ENCODE assay signal across 1 cellular context in the genomic region with DNA sequence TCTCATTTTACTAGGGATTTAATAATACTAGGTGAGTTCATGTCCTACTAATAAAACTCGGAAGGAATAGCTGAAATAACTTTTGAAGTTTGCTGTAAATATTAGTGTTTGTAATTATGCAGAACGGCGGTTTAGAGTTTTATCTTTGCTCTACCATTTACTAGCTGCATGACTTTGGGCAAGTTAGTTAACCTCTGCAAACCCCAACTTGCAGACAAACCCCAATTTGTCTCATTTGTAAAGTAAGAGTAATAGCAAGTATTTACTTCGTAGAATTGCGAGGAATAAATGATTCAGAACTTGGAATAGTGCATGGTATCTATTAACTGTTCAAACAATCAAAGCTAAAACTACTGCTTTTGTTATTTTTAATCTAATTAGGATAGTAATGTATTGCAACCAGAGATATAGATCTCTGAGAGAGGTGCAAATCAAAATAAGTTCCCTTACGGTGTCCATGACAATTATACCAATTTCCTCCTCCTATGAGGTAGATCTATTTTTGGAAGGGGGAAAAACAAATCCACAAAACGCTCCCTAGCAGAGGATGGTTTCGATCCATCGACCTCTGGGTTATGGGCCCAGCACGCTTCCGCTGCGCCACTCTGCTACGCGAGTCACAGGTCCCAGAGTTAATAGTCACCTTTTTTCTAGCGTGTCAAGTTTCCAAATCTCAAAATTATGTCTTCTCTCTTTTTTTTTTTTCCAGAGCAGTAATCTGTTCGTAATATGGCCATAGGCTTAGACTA.
TF ChIP-seq lines count a peak whose summit lies in the region.

No MANE protein-coding gene starts in this region.

TF ChIP-seq in HepG2, 621 proteins besides CTCF, POLR2A, EP300 and RAD21 (continued from another document and continues in another):
- TF ChIP-seq, protein P1, sequence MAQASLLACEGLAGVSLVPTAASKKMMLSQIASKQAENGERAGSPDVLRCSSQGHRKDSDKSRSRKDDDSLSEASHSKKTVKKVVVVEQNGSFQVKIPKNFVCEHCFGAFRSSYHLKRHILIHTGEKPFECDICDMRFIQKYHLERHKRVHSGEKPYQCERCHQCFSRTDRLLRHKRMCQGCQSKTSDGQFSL (CRISPR knock-in tag; IDR thresholded peaks at IDR 0.05): no peak
- TF ChIP-seq HNF4G (IDR thresholded peaks at IDR 0.05; ENCODE audit: borderline replicate concordance, low read depth, low read length) (no peak), HNF4G (CRISPR knock-in tag; IDR thresholded peaks at IDR 0.05; ENCODE audit: borderline replicate concordance, low read depth) (no peak), ZBTB26 (CRISPR knock-in tag; IDR thresholded peaks at IDR 0.05; ENCODE audit: borderline replicate concordance) (peak; percentile 75; the same call in 1 of the 2 replicates), ISL2 (CRISPR knock-in tag; IDR thresholded peaks at IDR 0.05) (no peak), KDM5B (CRISPR knock-in tag; IDR thresholded peaks at IDR 0.05; ENCODE audit: borderline replicate concordance) (no peak), SP1 (IDR thresholded peaks at IDR 0.05) (no peak), SP1 (CRISPR knock-in tag; IDR thresholded peaks at IDR 0.05) (peak; percentile 45; the same call in 1 of the 2 replicates), PHB2 (IDR thresholded peaks at IDR 0.05; ENCODE audit: partially characterized antibody) (no peak), HMG20B (CRISPR knock-in tag; conservative IDR thresholded peaks at IDR 0.05) (0 out of 2 replicates have a peak, but pooled peaks have one; percentile 68), ZNF446 (CRISPR knock-in tag; IDR thresholded peaks at IDR 0.05) (no peak), MED13 (CRISPR knock-in tag; IDR thresholded peaks at IDR 0.05) (no peak), TRIM24 (CRISPR knock-in tag; IDR thresholded peaks at IDR 0.05) (no peak), HOXD1 (CRISPR knock-in tag; IDR thresholded peaks at IDR 0.05) (no peak), ZNF780A (CRISPR knock-in tag; IDR thresholded peaks at IDR 0.05) (no peak), ZNF317 (CRISPR knock-in tag; IDR thresholded peaks at IDR 0.05) (peak; percentile 46; the same call in 1 of the 2 replicates), ZFP36 (IDR thresholded peaks at IDR 0.05; ENCODE audit: borderline replicate concordance, low read depth, low read length, partially characterized antibody) (no peak), ZNF761 (CRISPR knock-in tag; conservative IDR thresholded peaks at IDR 0.05) (no peak), ZNF350 (CRISPR knock-in tag; IDR thresholded peaks at IDR 0.05; ENCODE audit: borderline replicate concordance, low read depth) (peak; percentile 63; the same call in 1 of the 2 replicates), ZNF547 (CRISPR knock-in tag; IDR thresholded peaks at IDR 0.05) (no peak), HDAC6 (IDR thresholded peaks at IDR 0.05; ENCODE audit: low read depth, low read length) (no peak), SAFB2 (CRISPR knock-in tag; IDR thresholded peaks at IDR 0.05; ENCODE audit: borderline replicate concordance, low read depth) (no peak), ZNF549 (CRISPR knock-in tag; IDR thresholded peaks at IDR 0.05) (no peak), BRCA1 (CRISPR knock-in tag; IDR thresholded peaks at IDR 0.05) (no peak), ZSCAN31 (CRISPR knock-in tag; IDR thresholded peaks at IDR 0.05; ENCODE audit: low read depth) (no peak), HBP1 (CRISPR knock-in tag; IDR thresholded peaks at IDR 0.05; ENCODE audit: low read depth) (no peak), GFI1 (CRISPR knock-in tag; IDR thresholded peaks at IDR 0.05; ENCODE audit: borderline replicate concordance) (no peak), ZNF773 (CRISPR knock-in tag; IDR thresholded peaks at IDR 0.05; ENCODE audit: borderline replicate concordance) (no peak), KDM5A (IDR thresholded peaks at IDR 0.05; ENCODE audit: borderline replicate concordance, low read length) (no peak; the same call in none of the 2 replicates), HMGXB3 (CRISPR knock-in tag; IDR thresholded peaks at IDR 0.05; ENCODE audit: borderline replicate concordance) (peak; percentile 61; the same call in 1 of the 2 replicates), RARG (CRISPR knock-in tag; IDR thresholded peaks at IDR 0.05; ENCODE audit: low read depth) (no peak), JUND (CRISPR knock-in tag; IDR thresholded peaks at IDR 0.05) (no peak), ZNF749 (CRISPR knock-in tag; IDR thresholded peaks at IDR 0.05; ENCODE audit: borderline replicate concordance) (no peak), ZNF747 (CRISPR knock-in tag; IDR thresholded peaks at IDR 0.05; ENCODE audit: borderline replicate concordance) (no peak), FOXA3 (CRISPR knock-in tag; IDR thresholded peaks at IDR 0.05) (peak; percentile 66), GTF3A (CRISPR knock-in tag; conservative IDR thresholded peaks at IDR 0.05) (no peak), SOX13 (IDR thresholded peaks at IDR 0.05) (no peak; the same call in 1 of the 2 replicates), SOX13 (CRISPR knock-in tag; conservative IDR thresholded peaks at IDR 0.05 in 1 of 2, IDR thresholded peaks at IDR 0.05 in 1 of 2) (peak in 1 of 2 experiments; percentile 68; a peak in 2 of 4 replicates), ZNF33A (CRISPR knock-in tag; IDR thresholded peaks at IDR 0.05; ENCODE audit: borderline replicate concordance) (no peak), ZNF33B (CRISPR knock-in tag; IDR thresholded peaks at IDR 0.05) (no peak)
- TF ChIP-seq, protein P2, sequence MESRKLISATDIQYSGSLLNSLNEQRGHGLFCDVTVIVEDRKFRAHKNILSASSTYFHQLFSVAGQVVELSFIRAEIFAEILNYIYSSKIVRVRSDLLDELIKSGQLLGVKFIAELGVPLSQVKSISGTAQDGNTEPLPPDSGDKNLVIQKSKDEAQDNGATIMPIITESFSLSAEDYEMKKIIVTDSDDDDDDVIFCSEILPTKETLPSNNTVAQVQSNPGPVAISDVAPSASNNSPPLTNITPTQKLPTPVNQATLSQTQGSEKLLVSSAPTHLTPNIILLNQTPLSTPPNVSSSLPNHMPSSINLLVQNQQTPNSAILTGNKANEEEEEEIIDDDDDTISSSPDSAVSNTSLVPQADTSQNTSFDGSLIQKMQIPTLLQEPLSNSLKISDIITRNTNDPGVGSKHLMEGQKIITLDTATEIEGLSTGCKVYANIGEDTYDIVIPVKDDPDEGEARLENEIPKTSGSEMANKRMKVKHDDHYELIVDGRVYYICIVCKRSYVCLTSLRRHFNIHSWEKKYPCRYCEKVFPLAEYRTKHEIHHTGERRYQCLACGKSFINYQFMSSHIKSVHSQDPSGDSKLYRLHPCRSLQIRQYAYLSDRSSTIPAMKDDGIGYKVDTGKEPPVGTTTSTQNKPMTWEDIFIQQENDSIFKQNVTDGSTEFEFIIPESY (CRISPR knock-in tag; IDR thresholded peaks at IDR 0.05): peak; percentile 50; the same call in 1 of the 2 replicates
- TF ChIP-seq, protein P3, sequence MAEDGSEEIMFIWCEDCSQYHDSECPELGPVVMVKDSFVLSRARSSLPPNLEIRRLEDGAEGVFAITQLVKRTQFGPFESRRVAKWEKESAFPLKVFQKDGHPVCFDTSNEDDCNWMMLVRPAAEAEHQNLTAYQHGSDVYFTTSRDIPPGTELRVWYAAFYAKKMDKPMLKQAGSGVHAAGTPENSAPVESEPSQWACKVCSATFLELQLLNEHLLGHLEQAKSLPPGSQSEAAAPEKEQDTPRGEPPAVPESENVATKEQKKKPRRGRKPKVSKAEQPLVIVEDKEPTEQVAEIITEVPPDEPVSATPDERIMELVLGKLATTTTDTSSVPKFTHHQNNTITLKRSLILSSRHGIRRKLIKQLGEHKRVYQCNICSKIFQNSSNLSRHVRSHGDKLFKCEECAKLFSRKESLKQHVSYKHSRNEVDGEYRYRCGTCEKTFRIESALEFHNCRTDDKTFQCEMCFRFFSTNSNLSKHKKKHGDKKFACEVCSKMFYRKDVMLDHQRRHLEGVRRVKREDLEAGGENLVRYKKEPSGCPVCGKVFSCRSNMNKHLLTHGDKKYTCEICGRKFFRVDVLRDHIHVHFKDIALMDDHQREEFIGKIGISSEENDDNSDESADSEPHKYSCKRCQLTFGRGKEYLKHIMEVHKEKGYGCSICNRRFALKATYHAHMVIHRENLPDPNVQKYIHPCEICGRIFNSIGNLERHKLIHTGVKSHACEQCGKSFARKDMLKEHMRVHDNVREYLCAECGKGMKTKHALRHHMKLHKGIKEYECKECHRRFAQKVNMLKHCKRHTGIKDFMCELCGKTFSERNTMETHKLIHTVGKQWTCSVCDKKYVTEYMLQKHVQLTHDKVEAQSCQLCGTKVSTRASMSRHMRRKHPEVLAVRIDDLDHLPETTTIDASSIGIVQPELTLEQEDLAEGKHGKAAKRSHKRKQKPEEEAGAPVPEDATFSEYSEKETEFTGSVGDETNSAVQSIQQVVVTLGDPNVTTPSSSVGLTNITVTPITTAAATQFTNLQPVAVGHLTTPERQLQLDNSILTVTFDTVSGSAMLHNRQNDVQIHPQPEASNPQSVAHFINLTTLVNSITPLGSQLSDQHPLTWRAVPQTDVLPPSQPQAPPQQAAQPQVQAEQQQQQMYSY (CRISPR knock-in tag; IDR thresholded peaks at IDR 0.05): no peak
- TF ChIP-seq, protein P4, sequence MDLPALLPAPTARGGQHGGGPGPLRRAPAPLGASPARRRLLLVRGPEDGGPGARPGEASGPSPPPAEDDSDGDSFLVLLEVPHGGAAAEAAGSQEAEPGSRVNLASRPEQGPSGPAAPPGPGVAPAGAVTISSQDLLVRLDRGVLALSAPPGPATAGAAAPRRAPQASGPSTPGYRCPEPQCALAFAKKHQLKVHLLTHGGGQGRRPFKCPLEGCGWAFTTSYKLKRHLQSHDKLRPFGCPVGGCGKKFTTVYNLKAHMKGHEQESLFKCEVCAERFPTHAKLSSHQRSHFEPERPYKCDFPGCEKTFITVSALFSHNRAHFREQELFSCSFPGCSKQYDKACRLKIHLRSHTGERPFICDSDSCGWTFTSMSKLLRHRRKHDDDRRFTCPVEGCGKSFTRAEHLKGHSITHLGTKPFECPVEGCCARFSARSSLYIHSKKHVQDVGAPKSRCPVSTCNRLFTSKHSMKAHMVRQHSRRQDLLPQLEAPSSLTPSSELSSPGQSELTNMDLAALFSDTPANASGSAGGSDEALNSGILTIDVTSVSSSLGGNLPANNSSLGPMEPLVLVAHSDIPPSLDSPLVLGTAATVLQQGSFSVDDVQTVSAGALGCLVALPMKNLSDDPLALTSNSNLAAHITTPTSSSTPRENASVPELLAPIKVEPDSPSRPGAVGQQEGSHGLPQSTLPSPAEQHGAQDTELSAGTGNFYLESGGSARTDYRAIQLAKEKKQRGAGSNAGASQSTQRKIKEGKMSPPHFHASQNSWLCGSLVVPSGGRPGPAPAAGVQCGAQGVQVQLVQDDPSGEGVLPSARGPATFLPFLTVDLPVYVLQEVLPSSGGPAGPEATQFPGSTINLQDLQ (CRISPR knock-in tag; IDR thresholded peaks at IDR 0.05): no peak
- TF ChIP-seq, protein P5, sequence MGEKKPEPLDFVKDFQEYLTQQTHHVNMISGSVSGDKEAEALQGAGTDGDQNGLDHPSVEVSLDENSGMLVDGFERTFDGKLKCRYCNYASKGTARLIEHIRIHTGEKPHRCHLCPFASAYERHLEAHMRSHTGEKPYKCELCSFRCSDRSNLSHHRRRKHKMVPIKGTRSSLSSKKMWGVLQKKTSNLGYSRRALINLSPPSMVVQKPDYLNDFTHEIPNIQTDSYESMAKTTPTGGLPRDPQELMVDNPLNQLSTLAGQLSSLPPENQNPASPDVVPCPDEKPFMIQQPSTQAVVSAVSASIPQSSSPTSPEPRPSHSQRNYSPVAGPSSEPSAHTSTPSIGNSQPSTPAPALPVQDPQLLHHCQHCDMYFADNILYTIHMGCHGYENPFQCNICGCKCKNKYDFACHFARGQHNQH (CRISPR knock-in tag; IDR thresholded peaks at IDR 0.05): peak; percentile 93
